28 cellular contexts compared by ENCODE assay signal in genomic region chr7:138907438-138907837, GRCh38.
"Had no signal": no experiment of that assay in that cellular context is flagged by ENCODE, and none has a peak within 500 bp of the region (broad histone marks: within the 10 kb centered on the region; RNA-seq: fewer than 3 reads in every experiment).

No MANE protein-coding gene starts in this region.

- ATAC-seq: K562 had no signal

- H3K27me3 ChIP-seq: Peyer's patch, SJCRH30 had no signal

- H3K36me3 ChIP-seq: Peyer's patch had no signal

- H3K27ac ChIP-seq: Peyer's patch, RWPE1, SJCRH30, VCaP had no signal

- H3K4me3 Mint-ChIP-seq: activated CD4-positive, alpha-beta memory T cell treated with anti-CD3 and anti-CD28 coated beads, Interleukin-2, amount 10 ng/mL, durations not matched to agents 7 days and 5 days; activated naive CD4-positive, alpha-beta T cell treated with anti-CD3 and anti-CD28 coated beads, Interleukin-2, amount 50 U/mL, for 24 hours; activated T-helper 1 cell treated with anti-CD3 and anti-CD28 coated beads, Interleukin-12 subunit alpha, Interleukin-12 subunit beta, Interleukin-2, Interleukin-4 antibody, amounts not matched to agents 30 ng/mL and 10 ng/mL and 1 ng/mL, durations not matched to agents 14 hours and 24 hours and 36 hours had no signal

- H3K27me3 Mint-ChIP-seq: activated naive CD4-positive, alpha-beta T cell treated with anti-CD3 and anti-CD28 coated beads, Interleukin-2, amount 50 U/mL, for 24 hours had no signal

- H3K4me1 ChIP-seq: Peyer's patch, SJCRH30 had no signal

- H3K4me2 ChIP-seq: SK-N-SH had no signal

- DNase-seq: activated CD4-positive, alpha-beta memory T cell treated with anti-CD3 and anti-CD28 coated beads, Interleukin-2, amount 10 ng/mL, durations not matched to agents 7 days and 5 days; activated CD4-positive, alpha-beta T cell treated with anti-CD3 and anti-CD28 coated beads, Interleukin-2, amount 50 U/mL, for 1 hour; activated CD4-positive, CD25-positive, alpha-beta regulatory T cell; activated CD8-positive, alpha-beta memory T cell treated with anti-CD3 and anti-CD28 coated beads, Interleukin-2, amount 50 U/mL, for 48 hours; activated effector memory CD4-positive, alpha-beta T cell treated with Interleukin-2 at 50 U/mL for 16 hours; activated naive CD4-positive, alpha-beta T cell; activated T-cell treated with anti-CD3 and anti-CD28 coated beads, Interleukin-2, amount 50 U/mL, for 1 hour; aorta; central memory CD4-positive, alpha-beta T cell; Karpas-422; MM.1S; NCI-H1105; NCI-H1436; NCI-H187; NCI-H2081 treated with DMSO at 0.1 percent for 48 hours; NCI-H2171 treated with DMSO at 0.1 percent for 48 hours; NCI-H226; NCI-H526; Peyer's patch; Right ventricle myocardium superior; SJCRH30; SK-N-SH; T-helper 1 cell had no signal

- H3K36me3 Mint-ChIP-seq: activated naive CD4-positive, alpha-beta T cell treated with anti-CD3 and anti-CD28 coated beads, Interleukin-2, amount 50 U/mL, for 24 hours had no signal

- H3K4me3 ChIP-seq: K562, Peyer's patch, SJCRH30 had no signal

- H3K9ac ChIP-seq: SK-N-SH had no signal

- H3K9me3 Mint-ChIP-seq: activated CD4-positive, alpha-beta memory T cell treated with anti-CD3 and anti-CD28 coated beads, Interleukin-2, amount 10 ng/mL, durations not matched to agents 7 days and 5 days; activated naive CD4-positive, alpha-beta T cell treated with anti-CD3 and anti-CD28 coated beads, Interleukin-2, amount 50 U/mL, for 24 hours; activated T-helper 1 cell treated with anti-CD3 and anti-CD28 coated beads, Interleukin-12 subunit alpha, Interleukin-12 subunit beta, Interleukin-2, Interleukin-4 antibody, amounts not matched to agents 30 ng/mL and 10 ng/mL and 1 ng/mL, durations not matched to agents 14 hours and 24 hours and 36 hours had no signal

- H3K9me3 ChIP-seq: Peyer's patch, SJCRH30, SK-N-SH had no signal

- H3K27ac Mint-ChIP-seq: activated CD4-positive, alpha-beta memory T cell treated with anti-CD3 and anti-CD28 coated beads, Interleukin-2, amount 10 ng/mL, durations not matched to agents 7 days and 5 days; activated naive CD4-positive, alpha-beta T cell treated with anti-CD3 and anti-CD28 coated beads, Interleukin-2, amount 50 U/mL, for 24 hours; activated T-helper 1 cell treated with anti-CD3 and anti-CD28 coated beads, Interleukin-12 subunit alpha, Interleukin-12 subunit beta, Interleukin-2, Interleukin-4 antibody, amounts not matched to agents 30 ng/mL and 10 ng/mL and 1 ng/mL, durations not matched to agents 14 hours and 24 hours and 36 hours had no signal
